8 cellular contexts compared by ENCODE assay signal in genomic region chr2:9178110-9178904, GRCh38. TPM values are rescaled to one million over a fixed set of nuclear protein-coding genes. Genes with fewer than 3 reads are reported as not detected.
DNase-seq lines count a peak whose midpoint lies in the region; ATAC-seq, FAIRE-seq and TF ChIP-seq lines count a peak whose summit lies in the region.

No MANE protein-coding gene starts in this region.

- POLR2A ChIA-PET in Caco-2 (lab: Charles Lee) = interaction anchor here (1.0 kb wide), 1 partner anchor 10 kb away, joined by 3 read pairs; no protein-coding TSS in a partner anchor

- peak; percentile 66 for ATAC-seq in HG03520 (IDR thresholded peaks at IDR 0.05; ENCODE audit: unreplicated experiment)
- ATAC-seq in activated T-helper 17 cell treated with anti-CD3 and anti-CD28 coated beads, Interleukin-2, amount 50 U/mL, for 72 hours (replicated peaks) = no peak

- H3K4me1 Mint-ChIP-seq in Caco-2 (ENCODE audit: low read depth, unreplicated experiment) (peaks cover 38% of the 10 kb centered on the region), nephron progenitor cell (peaks cover 32% of the 10 kb centered on the region)
- H3K4me1 Mint-ChIP-seq in activated T-helper 17 cell treated with anti-CD3 and anti-CD28 coated beads, Interleukin-2, amount 50 U/mL, for 72 hours = no peaks in the 10 kb centered on the region

- CTCF ChIA-PET in Caco-2 (lab: Charles Lee) = interaction anchor here (0.9 to 2.1 kb wide), 4 partner anchors 10 to 34 kb away, joined by 3 to 10 read pairs (median 6); no protein-coding TSS in a partner anchor

- H3K36me3 Mint-ChIP-seq in Caco-2 (ENCODE audit: insufficient read depth, unreplicated experiment) (peaks cover 12% of the 10 kb centered on the region), nephron progenitor cell (ENCODE audit: low read depth) (peaks cover 4% of the 10 kb centered on the region)
- H3K36me3 Mint-ChIP-seq in activated T-helper 17 cell treated with anti-CD3 and anti-CD28 coated beads, Interleukin-2, amount 50 U/mL, for 72 hours (ENCODE audit: low read depth) = no peaks in the 10 kb centered on the region

- H3K9me3 Mint-ChIP-seq in Caco-2 (ENCODE audit: unreplicated experiment) (peaks cover 5% of the 10 kb centered on the region), nephron progenitor cell (peaks cover 19% of the 10 kb centered on the region)
- no peaks in the 10 kb centered on the region for H3K9me3 Mint-ChIP-seq in activated T-helper 17 cell treated with anti-CD3 and anti-CD28 coated beads, Interleukin-2, amount 50 U/mL, for 72 hours

- DNase-seq in Caco-2 = peak; percentile 89 to 92
- peak; percentile 81 for DNase-seq in bronchial epithelial cell (ENCODE audit: low read depth)
- no peak for DNase-seq in nephron progenitor cell
- no peak for DNase-seq in NCI-H2227 (lab: John Stamatoyannopoulos, UW; ENCODE audit: unreplicated experiment)
- no peak for DNase-seq in NCI-H1930 (lab: John Stamatoyannopoulos, UW)
- no peak for DNase-seq in NK-92 (lab: John Stamatoyannopoulos, UW; ENCODE audit: unreplicated experiment)

- H3K4me3 ChIP-seq in Caco-2 (ENCODE audit: low read depth, low read length) = no peak overlapping the region
- no peak overlapping the region for H3K4me3 ChIP-seq in bronchial epithelial cell (ENCODE audit: low read depth, low read length)

- no TSS peak for BruUV-seq in Caco-2 (replicated peaks; lab: Mats Ljungman, UMichigan)

- no peaks in the 10 kb centered on the region for H3K9me3 ChIP-seq in Caco-2

- TF ChIP-seq CTCF in Caco-2 (IDR thresholded peaks at IDR 0.05; ENCODE audit: insufficient read depth in 1 of 2, low read depth in 1 of 2, low read length in 1 of 2, severe bottlenecking in 1 of 2, unreplicated experiment in 1 of 2) (peak; percentile 12 to 17), bronchial epithelial cell (IDR thresholded peaks at IDR 0.05; ENCODE audit: insufficient read depth, low read length, severe bottlenecking) (no peak), nephron progenitor cell (IDR thresholded peaks at IDR 0.05) (no peak)

- H3K36me3 ChIP-seq in Caco-2 (ENCODE audit: control insufficient read depth, insufficient read depth, low read length) (no peaks in the 10 kb centered on the region), bronchial epithelial cell (ENCODE audit: control insufficient read depth, insufficient read depth, low read length) (no peaks in the 10 kb centered on the region)

- peak overlapping the region; percentile 72 for H3K4me3 Mint-ChIP-seq in Caco-2 (ENCODE audit: unreplicated experiment)
- peak overlapping the region; percentile 13 for H3K4me3 Mint-ChIP-seq in nephron progenitor cell
- no peak overlapping the region for H3K4me3 Mint-ChIP-seq in activated T-helper 17 cell treated with anti-CD3 and anti-CD28 coated beads, Interleukin-2, amount 50 U/mL, for 72 hours

- peaks cover 40% of the 10 kb centered on the region for H3K4me1 ChIP-seq in Caco-2

- no peak for FAIRE-seq in bronchial epithelial cell (lab: Jason Lieb, UNC)

- intact Hi-C loops in Caco-2 (cut with micrococcal nuclease; ENCODE audit: unreplicated experiment) = loop anchor here (1.0 kb wide), 5 partner anchors 10 to 155 kb away; partner anchors contain the start of gene ASAP2

- H3K27me3 Mint-ChIP-seq in Caco-2 (ENCODE audit: insufficient read depth, unreplicated experiment) (no peaks in the 10 kb centered on the region), nephron progenitor cell (ENCODE audit: low read depth, poor library complexity) (peaks cover 19% of the 10 kb centered on the region)
- peaks cover 27% of the 10 kb centered on the region for H3K27me3 Mint-ChIP-seq in activated T-helper 17 cell treated with anti-CD3 and anti-CD28 coated beads, Interleukin-2, amount 50 U/mL, for 72 hours

- H3K27me3 ChIP-seq in Caco-2 (replicated peaks; ENCODE audit: control insufficient read depth, insufficient read depth, low read length) (no peaks in the 10 kb centered on the region), bronchial epithelial cell (ENCODE audit: control insufficient read depth, insufficient read depth, low read length) (no peaks in the 10 kb centered on the region)

- H3K27ac Mint-ChIP-seq in Caco-2 (ENCODE audit: unreplicated experiment) (peak overlapping the region; percentile 99), nephron progenitor cell (peak overlapping the region; percentile 40)
- no peak overlapping the region for H3K27ac Mint-ChIP-seq in activated T-helper 17 cell treated with anti-CD3 and anti-CD28 coated beads, Interleukin-2, amount 50 U/mL, for 72 hours

RNA-seq across cellular contexts. Expression of gene ASAP2, which starts 28.3 kb away (rescaled TPM):
- 25.6 and 27.8 TPM in 2 replicates for total RNA-seq in Caco-2 (2022)
- 20.0 and 25.5 TPM in 2 replicates for total RNA-seq in bronchial epithelial cell
- under 1 TPM; 0.17 to 0.19 TPM for total RNA-seq in activated T-helper 17 cell treated with anti-CD3 and anti-CD28 coated beads, Interleukin-2, amount 50 U/mL, for 72 hours

Comparison
In these comparisons a context has a peak if more than half of its experiments do, and no peak if none do; other contexts are left out.
1. DNase-seq: peak in Caco-2 (2 of 2) and bronchial epithelial cell (single experiment); none in nephron progenitor cell (single experiment), NCI-H2227 (single experiment), NCI-H1930 (0 of 2) and NK-92 (single experiment).
2. CTCF ChIP-seq: peak in Caco-2 (2 of 2); none in bronchial epithelial cell (single experiment) and nephron progenitor cell (single experiment).
3. RNA of gene ASAP2, which starts 28.3 kb away (total RNA-seq): 25.6 to 27.8 TPM in Caco-2 and 20.0 to 25.5 TPM in bronchial epithelial cell; 0.17 to 0.19 TPM in activated T-helper 17 cell treated with anti-CD3 and anti-CD28 coated beads, Interleukin-2, amount 50 U/mL, for 72 hours; every median in the first group is over 10 times any median in the second.